1 cellular context compared by ENCODE assay signal in the genomic region with DNA sequence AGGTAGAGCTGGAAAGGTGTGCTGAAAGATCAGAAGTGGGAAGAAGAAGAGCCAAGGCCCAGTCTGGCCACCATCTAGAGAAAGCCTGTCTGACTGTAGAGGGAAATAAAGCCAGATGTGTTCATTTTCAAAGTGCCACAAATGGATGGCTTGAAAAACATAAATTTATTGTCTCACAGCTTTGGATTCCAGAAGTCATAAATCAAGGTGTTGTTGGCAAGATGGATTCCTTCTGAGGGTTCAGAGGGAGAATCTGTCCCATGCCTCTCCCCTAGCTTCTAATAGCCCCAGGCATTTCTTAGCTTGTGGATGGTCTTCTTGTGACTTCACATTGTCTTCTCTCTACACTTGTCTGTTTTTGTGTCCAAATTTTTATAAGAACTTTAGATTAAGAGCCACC.
TF ChIP-seq lines count a peak whose summit lies in the region.

No MANE protein-coding gene starts in this region.

TF ChIP-seq in HepG2, 621 proteins besides CTCF, POLR2A, EP300 and RAD21:
- TF ChIP-seq, protein P1, sequence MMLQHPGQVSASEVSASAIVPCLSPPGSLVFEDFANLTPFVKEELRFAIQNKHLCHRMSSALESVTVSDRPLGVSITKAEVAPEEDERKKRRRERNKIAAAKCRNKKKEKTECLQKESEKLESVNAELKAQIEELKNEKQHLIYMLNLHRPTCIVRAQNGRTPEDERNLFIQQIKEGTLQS (CRISPR knock-in tag; IDR thresholded peaks at IDR 0.05), result no peak
- TF ChIP-seq ZNF292 (CRISPR knock-in tag; IDR thresholded peaks at IDR 0.05; ENCODE audit: borderline replicate concordance, low read depth), result no peak
- TF ChIP-seq HNF4A (CRISPR knock-in tag; IDR thresholded peaks at IDR 0.05), result no peak
- TF ChIP-seq NCOR1 (IDR thresholded peaks at IDR 0.05; ENCODE audit: borderline replicate concordance, low read length), result no peak
- no peak for TF ChIP-seq SMAD9 (CRISPR knock-in tag; IDR thresholded peaks at IDR 0.05)
- no peak for TF ChIP-seq ZNF761 (CRISPR knock-in tag; conservative IDR thresholded peaks at IDR 0.05)
- no peak for TF ChIP-seq MZF1 (CRISPR knock-in tag; IDR thresholded peaks at IDR 0.05; ENCODE audit: borderline replicate concordance)
- TF ChIP-seq ZNF788 (CRISPR knock-in tag; IDR thresholded peaks at IDR 0.05; ENCODE audit: borderline replicate concordance), result no peak
- TF ChIP-seq HNRNPK (IDR thresholded peaks at IDR 0.05; ENCODE audit: low read depth, low read length, poor library complexity, severe bottlenecking), result no peak
- TF ChIP-seq CREM (IDR thresholded peaks at IDR 0.05), result no peak
- no peak for TF ChIP-seq CREM (CRISPR knock-in tag; IDR thresholded peaks at IDR 0.05)
- TF ChIP-seq ATF1 (CRISPR knock-in tag; IDR thresholded peaks at IDR 0.05), result no peak
- TF ChIP-seq TARDBP (CRISPR knock-in tag; IDR thresholded peaks at IDR 0.05), result no peak
- TF ChIP-seq THAP9 (CRISPR knock-in tag; IDR thresholded peaks at IDR 0.05; ENCODE audit: borderline replicate concordance), result no peak
- TF ChIP-seq ZNF17 (CRISPR knock-in tag; IDR thresholded peaks at IDR 0.05), result no peak
- TF ChIP-seq ZNF770 (CRISPR knock-in tag; IDR thresholded peaks at IDR 0.05), result no peak
- no peak for TF ChIP-seq HOXA3 (CRISPR knock-in tag; IDR thresholded peaks at IDR 0.05)
- TF ChIP-seq ZMAT3 (CRISPR knock-in tag; conservative IDR thresholded peaks at IDR 0.05), result no peak
- TF ChIP-seq, protein P2, sequence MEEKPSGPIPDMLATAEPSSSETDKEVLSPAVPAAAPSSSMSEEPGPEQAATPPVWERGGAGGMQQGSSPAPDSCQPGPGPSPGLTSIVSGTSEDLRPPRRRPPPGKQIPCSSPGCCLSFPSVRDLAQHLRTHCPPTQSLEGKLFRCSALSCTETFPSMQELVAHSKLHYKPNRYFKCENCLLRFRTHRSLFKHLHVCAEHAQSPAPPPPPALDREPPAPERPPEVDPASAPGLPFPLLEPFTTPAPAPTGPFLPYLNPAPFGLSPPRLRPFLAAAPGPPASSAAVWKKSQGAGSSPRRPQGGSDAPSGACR (CRISPR knock-in tag; IDR thresholded peaks at IDR 0.05), result no peak
- TF ChIP-seq, protein P3, sequence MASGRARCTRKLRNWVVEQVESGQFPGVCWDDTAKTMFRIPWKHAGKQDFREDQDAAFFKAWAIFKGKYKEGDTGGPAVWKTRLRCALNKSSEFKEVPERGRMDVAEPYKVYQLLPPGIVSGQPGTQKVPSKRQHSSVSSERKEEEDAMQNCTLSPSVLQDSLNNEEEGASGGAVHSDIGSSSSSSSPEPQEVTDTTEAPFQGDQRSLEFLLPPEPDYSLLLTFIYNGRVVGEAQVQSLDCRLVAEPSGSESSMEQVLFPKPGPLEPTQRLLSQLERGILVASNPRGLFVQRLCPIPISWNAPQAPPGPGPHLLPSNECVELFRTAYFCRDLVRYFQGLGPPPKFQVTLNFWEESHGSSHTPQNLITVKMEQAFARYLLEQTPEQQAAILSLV (CRISPR knock-in tag; IDR thresholded peaks at IDR 0.05; ENCODE audit: borderline replicate concordance), result no peak
- TF ChIP-seq ZFYVE20 (CRISPR knock-in tag; IDR thresholded peaks at IDR 0.05; ENCODE audit: borderline replicate concordance, low read depth), result no peak
